In the genomic region with DNA sequence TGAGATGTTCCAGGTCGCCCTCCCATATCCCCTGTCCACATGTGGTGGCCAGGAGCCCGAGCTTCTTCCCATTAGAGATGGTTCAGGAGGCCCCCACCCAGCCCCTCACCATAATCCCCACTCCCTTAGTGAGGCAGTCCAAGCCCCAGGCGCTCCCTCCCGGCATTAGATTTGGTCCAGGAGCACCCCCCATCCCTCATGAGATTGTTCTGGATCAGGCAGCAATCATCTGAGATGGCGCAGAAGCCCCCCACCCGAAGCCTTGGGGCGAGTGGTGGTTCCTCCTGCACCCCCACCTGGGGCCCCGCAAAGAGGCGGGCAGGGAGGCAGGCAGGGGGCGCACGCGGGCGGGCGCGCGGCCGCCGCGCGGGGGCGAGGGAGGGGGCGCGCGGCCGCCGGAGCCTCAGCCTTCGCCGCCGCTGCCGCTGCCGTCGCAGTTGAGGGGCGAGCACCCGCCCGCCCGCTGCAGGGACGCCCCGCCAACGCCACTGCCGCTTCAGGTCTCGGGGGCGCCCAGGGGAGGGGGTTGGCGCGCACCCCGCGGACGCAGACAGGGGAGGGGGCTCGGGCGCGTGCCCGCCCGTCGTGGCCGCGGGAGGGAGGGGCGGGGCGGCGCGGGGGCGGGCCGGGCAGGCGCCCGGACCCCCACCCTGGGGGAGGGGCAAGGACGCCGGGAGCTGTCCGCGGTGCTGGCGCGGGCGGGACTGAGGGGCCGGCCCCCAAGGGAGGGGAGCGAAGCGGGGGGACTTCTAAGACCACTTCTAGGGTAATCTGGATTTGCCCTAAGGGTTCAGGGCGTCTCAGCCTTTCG, we compare ENCODE assay signal across 9 cellular contexts. TPM values are rescaled to one million over a fixed set of nuclear protein-coding genes. Genes with fewer than 3 reads are reported as not detected.
A peak's percentile ranks its signal among the peaks of the same experiment; 100 is the strongest.
DNase-seq lines count a peak whose midpoint lies in the region; ATAC-seq and TF ChIP-seq lines count a peak whose summit lies in the region.
"Had no signal": no experiment of that assay in that cellular context is flagged by ENCODE, and none has a peak within 500 bp of the region (broad histone marks: within the 10 kb centered on the region; RNA-seq: fewer than 3 reads in every experiment).

No MANE protein-coding gene starts in this region.

- TF ChIP-seq EP300 in tibial nerve (IDR thresholded peaks at IDR 0.05): no peak

- 4 to 7% methylated on average over 20 to 35 of the region's 75 CpGs for WGBS in mesodermal cell (ENCODE audit: insufficient coverage in 2 of 2), 2 experiments
- 7 to 17% methylated on average over 7 to 17 of the region's 75 CpGs for WGBS in tibial nerve, 2 donors

- in situ Hi-C loops in astrocyte of the cerebellum (cut with HindIII; ENCODE audit: low sequenced_read_pairs): no loop called here

- peak; percentile 82 for DNase-seq in DMS 273 (lab: John Stamatoyannopoulos, UW; ENCODE audit: unreplicated experiment)
- no peak for DNase-seq in DMS 273 treated with DMSO at 0.1 percent for 48 hours (lab: John Stamatoyannopoulos, UW)
- peak; percentile 97 for DNase-seq in NCI-H2227 (lab: John Stamatoyannopoulos, UW; ENCODE audit: unreplicated experiment)
- DNase-seq in astrocyte of the cerebellum (ENCODE audit: low read depth): no peak
- no peak for DNase-seq in globus pallidus (ENCODE audit: low spot score)
- DNase-seq in tibial nerve (ENCODE audit: low spot score in 2 of 2): no peak

- TF ChIP-seq POLR2A in tibial nerve (IDR thresholded peaks at IDR 0.05): no peak

- peaks cover 0 to 6% of the 10 kb centered on the region in 2 donors for H3K27me3 ChIP-seq in tibial nerve

- no peak for ATAC-seq in GM21381 (IDR thresholded peaks at IDR 0.05; ENCODE audit: unreplicated experiment)

- no peak overlapping the region for H3K4me3 ChIP-seq in astrocyte of the cerebellum (ENCODE audit: low read depth, low read length)
- H3K4me3 ChIP-seq in mesodermal cell (ENCODE audit: extremely low read depth, insufficient read depth, low read length, poor library complexity, severe bottlenecking): peak overlapping the region; percentile 19
- H3K4me3 ChIP-seq in tibial nerve: peak overlapping the region in 1 of 4 donors; percentile 23
- H3K4me3 ChIP-seq: lung had no signal

- H3K9me3 ChIP-seq in mesodermal cell (ENCODE audit: control insufficient read depth, low read length) (no peaks in the 10 kb centered on the region), tibial nerve (peaks cover 0 to 9% (median 0%) of the 10 kb centered on the region in 4 donors)

- peak; percentile 17 for TF ChIP-seq CTCF in astrocyte of the cerebellum (IDR thresholded peaks at IDR 0.05; ENCODE audit: low read depth, low read length, missing control alignments)
- TF ChIP-seq CTCF in tibial nerve (IDR thresholded peaks at IDR 0.05): peak in 1 of 5 experiments; percentile 18

- H3K4me1 ChIP-seq in mesodermal cell (ENCODE audit: control insufficient read depth, insufficient read depth, low read length, poor library complexity, severe bottlenecking) (peaks cover 7% of the 10 kb centered on the region), tibial nerve (peaks cover 0 to 18% (median 9%) of the 10 kb centered on the region in 4 donors)

- no peaks in the 10 kb centered on the region for H3K36me3 ChIP-seq in mesodermal cell (ENCODE audit: control insufficient read depth, insufficient read depth, low read length)
- peaks cover 0 to 20% (median 0%) of the 10 kb centered on the region in 3 donors for H3K36me3 ChIP-seq in tibial nerve

- H3K27ac ChIP-seq in mesodermal cell (ENCODE audit: low read depth, low read length, severe bottlenecking) (no peak overlapping the region), tibial nerve (no peak overlapping the region)

RNA-seq across cellular contexts. Expression of a gene that starts 46.4 kb away (rescaled TPM):
- polyA plus RNA-seq in mesodermal cell (2013, experiment 1 of 2): 92.0 TPM
- 81.3 TPM for polyA plus RNA-seq in mesodermal cell (2013, experiment 2 of 2)
- 100 to 1,000 TPM in 1 of 4 donors, 10 to 100 TPM in 3; 40.8 to 129 (median 51.2) TPM for total RNA-seq in tibial nerve

Comparison
In these comparisons a context has a peak if more than half of its experiments do, and no peak if none do; other contexts are left out.
1. DNase-seq: peak in DMS 273 (single experiment) and NCI-H2227 (single experiment); none in DMS 273 treated with DMSO at 0.1 percent for 48 hours (single experiment), astrocyte of the cerebellum (single experiment), globus pallidus (single experiment) and tibial nerve (0 of 2).